8 cellular contexts compared by ENCODE assay signal in the genomic region with DNA sequence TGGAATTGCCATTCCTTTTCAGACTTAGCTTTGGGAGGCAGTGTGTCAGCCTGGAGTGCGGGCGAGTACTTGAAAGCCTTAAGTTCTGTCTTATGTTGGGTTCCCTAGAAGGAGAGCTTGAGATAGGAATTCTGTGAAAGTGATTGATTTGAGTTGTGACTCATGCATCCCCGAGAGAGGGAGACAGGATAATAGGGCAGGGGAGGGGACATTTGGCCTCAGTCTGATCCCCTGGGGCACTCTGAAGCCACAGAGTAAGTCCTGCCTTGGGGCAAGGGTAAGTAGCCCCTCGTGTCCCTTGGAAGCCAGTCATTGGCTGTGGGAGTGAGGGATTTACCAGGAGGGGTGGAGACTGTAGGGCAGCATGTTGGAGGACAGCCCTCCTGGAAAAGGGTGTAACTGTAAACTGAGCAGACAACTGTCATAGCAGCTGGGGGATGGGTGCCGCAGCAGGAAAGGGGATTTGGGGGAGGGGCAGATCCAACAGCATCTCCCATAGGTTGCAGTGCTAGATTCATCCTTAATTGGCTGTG. TPM values are rescaled to one million over a fixed set of nuclear protein-coding genes. Genes with fewer than 3 reads are reported as not detected.
A peak's percentile ranks its signal among the peaks of the same experiment; 100 is the strongest.
DNase-seq lines count a peak whose midpoint lies in the region; FAIRE-seq lines count a peak whose summit lies in the region.

No MANE protein-coding gene starts in this region.

- POLR2A ChIA-PET in activated CD4-positive, alpha-beta memory T cell treated with anti-CD3 and anti-CD28 coated beads, Interleukin-2, amount 10 ng/mL, durations not matched to agents 7 days and 5 days (lab: Charles Lee), result interaction anchor here (5.6 kb wide), 1 partner anchor 30 kb away, joined by 49 read pairs; no protein-coding TSS in a partner anchor
- POLR2A ChIA-PET in activated CD4-positive, alpha-beta memory T cell treated with anti-CD3 and anti-CD28 coated beads for 36 hours (lab: Charles Lee), result no interaction called here

- no peak overlapping the region for H3K4me3 Mint-ChIP-seq in activated CD4-positive, alpha-beta memory T cell treated with anti-CD3 and anti-CD28 coated beads, Interleukin-2, amount 10 ng/mL, durations not matched to agents 7 days and 5 days
- no peak overlapping the region for H3K4me3 Mint-ChIP-seq in activated CD4-positive, alpha-beta memory T cell treated with anti-CD3 and anti-CD28 coated beads for 36 hours

- H3K27ac Mint-ChIP-seq in activated CD4-positive, alpha-beta memory T cell treated with anti-CD3 and anti-CD28 coated beads, Interleukin-2, amount 10 ng/mL, durations not matched to agents 7 days and 5 days, result peak overlapping the region; percentile 88
- no peak overlapping the region for H3K27ac Mint-ChIP-seq in activated CD4-positive, alpha-beta memory T cell treated with anti-CD3 and anti-CD28 coated beads for 36 hours

- CTCF ChIA-PET in activated CD4-positive, alpha-beta memory T cell treated with anti-CD3 and anti-CD28 coated beads, Interleukin-2, amount 10 ng/mL, durations not matched to agents 7 days and 5 days (lab: Charles Lee), result interaction anchor here (1.0 to 2.8 kb wide), 3 partner anchors 32 to 54 kb away, joined by 3 to 21 read pairs (median 3); no protein-coding TSS in a partner anchor
- CTCF ChIA-PET in activated CD4-positive, alpha-beta memory T cell treated with anti-CD3 and anti-CD28 coated beads for 36 hours (lab: Charles Lee), result interaction anchor here (2.4 kb wide), 1 partner anchor 52 kb away, joined by 6 read pairs; no protein-coding TSS in a partner anchor

- peaks cover 28% of the 10 kb centered on the region for H3K36me3 Mint-ChIP-seq in activated CD4-positive, alpha-beta memory T cell treated with anti-CD3 and anti-CD28 coated beads, Interleukin-2, amount 10 ng/mL, durations not matched to agents 7 days and 5 days (ENCODE audit: low read depth)
- H3K36me3 Mint-ChIP-seq in activated CD4-positive, alpha-beta memory T cell treated with anti-CD3 and anti-CD28 coated beads for 36 hours, result no peaks in the 10 kb centered on the region

- H3K27me3 Mint-ChIP-seq in activated CD4-positive, alpha-beta memory T cell treated with anti-CD3 and anti-CD28 coated beads, Interleukin-2, amount 10 ng/mL, durations not matched to agents 7 days and 5 days, result peaks cover 5% of the 10 kb centered on the region
- H3K27me3 Mint-ChIP-seq in activated CD4-positive, alpha-beta memory T cell treated with anti-CD3 and anti-CD28 coated beads for 36 hours, result peaks cover 25% of the 10 kb centered on the region

- no peak for DNase-seq in activated CD4-positive, alpha-beta memory T cell treated with anti-CD3 and anti-CD28 coated beads, Interleukin-2, amount 10 ng/mL, durations not matched to agents 7 days and 5 days
- no peak for DNase-seq in activated CD4-positive, alpha-beta memory T cell treated with anti-CD3 and anti-CD28 coated beads for 36 hours
- DNase-seq in T1000 (lab: John Stamatoyannopoulos, UW) (peak; percentile 82), iPS DF 19.7 (ENCODE audit: low read depth, low spot score) (peak; percentile 78), urothelium cell line (ENCODE audit: low spot score) (peak; percentile 86), T-helper 1 cell (no peak), GM19240 (ENCODE audit: insufficient read length, low spot score) (no peak)
- no peak for DNase-seq in activated CD4-positive, alpha-beta T cell treated with anti-CD3 and anti-CD28 coated beads, Interleukin-2, amount 50 U/mL, for 1 hour

- peaks cover 69% of the 10 kb centered on the region for H3K4me1 Mint-ChIP-seq in activated CD4-positive, alpha-beta memory T cell treated with anti-CD3 and anti-CD28 coated beads, Interleukin-2, amount 10 ng/mL, durations not matched to agents 7 days and 5 days
- peaks cover 15% of the 10 kb centered on the region for H3K4me1 Mint-ChIP-seq in activated CD4-positive, alpha-beta memory T cell treated with anti-CD3 and anti-CD28 coated beads for 36 hours (ENCODE audit: low read depth)

- intact Hi-C loops in activated CD4-positive, alpha-beta memory T cell treated with anti-CD3 and anti-CD28 coated beads for 36 hours (cut with micrococcal nuclease), result no loop called here

- FAIRE-seq in urothelium cell line (lab: Jason Lieb, UNC), result peak; percentile 99

- peaks cover 4% of the 10 kb centered on the region for H3K9me3 Mint-ChIP-seq in activated CD4-positive, alpha-beta memory T cell treated with anti-CD3 and anti-CD28 coated beads, Interleukin-2, amount 10 ng/mL, durations not matched to agents 7 days and 5 days
- no peaks in the 10 kb centered on the region for H3K9me3 Mint-ChIP-seq in activated CD4-positive, alpha-beta memory T cell treated with anti-CD3 and anti-CD28 coated beads for 36 hours

RNA-seq across cellular contexts. Expression of a gene that starts 44.0 kb away (rescaled TPM):
- 10 to 100 TPM; 35.0 to 35.5 TPM for total RNA-seq in activated CD4-positive, alpha-beta memory T cell treated with anti-CD3 and anti-CD28 coated beads, Interleukin-2, amount 10 ng/mL, durations not matched to agents 7 days and 5 days
- 1 to 10 TPM; 6.5 to 6.8 TPM for total RNA-seq in activated CD4-positive, alpha-beta memory T cell treated with anti-CD3 and anti-CD28 coated beads for 36 hours

RNA-seq across cellular contexts. Expression of a gene that starts 50.0 kb away (rescaled TPM):
- not detected for total RNA-seq in activated CD4-positive, alpha-beta memory T cell treated with anti-CD3 and anti-CD28 coated beads, Interleukin-2, amount 10 ng/mL, durations not matched to agents 7 days and 5 days
- not detected for total RNA-seq in activated CD4-positive, alpha-beta memory T cell treated with anti-CD3 and anti-CD28 coated beads for 36 hours

Comparison
In these comparisons a context has a peak if more than half of its experiments do, and no peak if none do; other contexts are left out.
1. RNA of a gene that starts 44.0 kb away (total RNA-seq): 35.0 to 35.5 TPM in activated CD4-positive, alpha-beta memory T cell treated with anti-CD3 and anti-CD28 coated beads, Interleukin-2, amount 10 ng/mL, durations not matched to agents 7 days and 5 days; 6.5 to 6.8 TPM in activated CD4-positive, alpha-beta memory T cell treated with anti-CD3 and anti-CD28 coated beads for 36 hours; every median in the first group is over 4 times any median in the second.
2. DNase-seq: peak in T1000 (single experiment), iPS DF 19.7 (single experiment) and urothelium cell line (single experiment); none in activated CD4-positive, alpha-beta memory T cell treated with anti-CD3 and anti-CD28 coated beads, Interleukin-2, amount 10 ng/mL, durations not matched to agents 7 days and 5 days (single experiment), activated CD4-positive, alpha-beta memory T cell treated with anti-CD3 and anti-CD28 coated beads for 36 hours (single experiment), activated CD4-positive, alpha-beta T cell treated with anti-CD3 and anti-CD28 coated beads, Interleukin-2, amount 50 U/mL, for 1 hour (single experiment), T-helper 1 cell (0 of 5) and GM19240 (single experiment).